ENCODE assay signal across 17 cellular contexts in genomic region chr19:7987084-7987768, GRCh38. TPM values are rescaled to one million over a fixed set of nuclear protein-coding genes. Genes with fewer than 3 reads are reported as not detected.
A peak's percentile ranks its signal among the peaks of the same experiment; 100 is the strongest.
DNase-seq lines count a peak whose midpoint lies in the region; ATAC-seq, FAIRE-seq and TF ChIP-seq lines count a peak whose summit lies in the region.
"Had no signal": no experiment of that assay in that cellular context is flagged by ENCODE, and none has a peak within 500 bp of the region (broad histone marks: within the 10 kb centered on the region; RNA-seq: fewer than 3 reads in every experiment).

No MANE protein-coding gene starts in this region.

- WGBS in H9 (ENCODE audit: extremely low coverage, insufficient read length, low lambda C conversion rate), result no CpG with 5 or more reads among the region's 19 CpGs

- H2BK5ac ChIP-seq in H9 (ENCODE audit: insufficient read length, low read length), result no peak overlapping the region

- no peak overlapping the region for H2AK5ac ChIP-seq in H9 (ENCODE audit: insufficient read length, low read length)

- no peaks in the 10 kb centered on the region for H3K23me2 ChIP-seq in H9 (ENCODE audit: insufficient read length, low read depth, low read length, poor library complexity, severe bottlenecking)

- H3K36me3 ChIP-seq in bronchial epithelial cell (ENCODE audit: control insufficient read depth, insufficient read depth, low read length), result peaks cover 28% of the 10 kb centered on the region
- H3K36me3 ChIP-seq in osteoblast (ENCODE audit: insufficient read depth, low read length), result peaks cover 61% of the 10 kb centered on the region
- H3K36me3 ChIP-seq in colonic mucosa, result peaks cover 9% of the 10 kb centered on the region
- peaks cover 43% of the 10 kb centered on the region for H3K36me3 ChIP-seq in brain microvascular endothelial cell (replicated peaks)

- H3K56ac ChIP-seq in H9 (ENCODE audit: insufficient read length, low read depth, low read length), result no peak overlapping the region

- peaks cover 7 to 31% of the 10 kb centered on the region in 2 donors for H3K4me1 Mint-ChIP-seq in natural killer cell treated with Interleukin-12 subunit alpha and Interleukin-12 subunit beta and Interleukin-15 and Interleukin-18, amount 100 ng/mL, for 72 hours (ENCODE audit: low read depth in 2 of 2)
- H3K4me1 Mint-ChIP-seq in natural killer cell (peaks cover 20 to 27% of the 10 kb centered on the region in 2 donors), H9 (0 out of 4 replicates have a peak, but pooled peaks cover 0 to 2% of the 10 kb centered on the region in 2 experiments)

- intact Hi-C loops in natural killer cell (cut with micrococcal nuclease) (no loop called here), colonic mucosa (cut with DNase I) (no loop called here)

- peak; percentile 44 for DNase-seq in natural killer cell treated with Interleukin-12 subunit alpha and Interleukin-12 subunit beta and Interleukin-15 and Interleukin-18, amount 100 ng/mL, for 72 hours (ENCODE audit: low spot score)
- DNase-seq in natural killer cell (no peak), bronchial epithelial cell (ENCODE audit: low read depth) (no peak), osteoblast (ENCODE audit: insufficient read length, low spot score, missing footprints) (peak; percentile 50), H9 (no peak), colonic mucosa (no peak), cerebellum (ENCODE audit: low spot score) (no peak), brain microvascular endothelial cell (no peak)
- DNase-seq: activated CD4-positive, alpha-beta T cell treated with anti-CD3 and anti-CD28 coated beads for 48 hours; central memory CD4-positive, alpha-beta T cell; effector memory CD8-positive, alpha-beta T cell; midbrain; NCI-H2227 treated with DMSO at 0.1 percent for 48 hours; NK-92 treated with Interleukin-12 subunit alpha and Interleukin-12 subunit beta, amount 100 ng/mL, for 24 hours; stimulated activated CD4-positive, alpha-beta T cell treated with anti-CD3 and anti-CD28 coated beads, Interleukin-4, amount 100 ng/mL, for 4 hours; tibial artery had no signal

- H3T11ph ChIP-seq in H9 (ENCODE audit: low read length), result no peak overlapping the region

- H3K4me3 ChIP-seq in bronchial epithelial cell (ENCODE audit: low read depth, low read length) (no peak overlapping the region), osteoblast (ENCODE audit: insufficient read depth, low read length) (no peak overlapping the region), colonic mucosa (no peak overlapping the region), brain microvascular endothelial cell (ENCODE audit: low read depth, low read length) (no peak overlapping the region)
- H3K4me3 ChIP-seq: tibial artery had no signal

- H3K9ac ChIP-seq in H9 (ENCODE audit: extremely low read depth, insufficient read length, low read length) (no peak overlapping the region), colonic mucosa (ENCODE audit: low read depth in 2 of 2, low read length in 2 of 2) (no peak overlapping the region)

- H3K4me3 Mint-ChIP-seq in natural killer cell treated with Interleukin-12 subunit alpha and Interleukin-12 subunit beta and Interleukin-15 and Interleukin-18, amount 100 ng/mL, for 72 hours, result no peak overlapping the region
- no peak overlapping the region for H3K4me3 Mint-ChIP-seq in natural killer cell
- H3K4me3 Mint-ChIP-seq in H9, result no peak overlapping the region
- H3K4me3 Mint-ChIP-seq: activated naive CD4-positive, alpha-beta T cell treated with anti-CD3 and anti-CD28 coated beads, Interleukin-2, amount 50 U/mL, for 24 hours; effector memory CD8-positive, alpha-beta T cell had no signal

- H3K9me3 ChIP-seq in osteoblast (ENCODE audit: low read depth, low read length) (no peaks in the 10 kb centered on the region), H9 (ENCODE audit: control insufficient read depth, low read depth, low read length) (no peaks in the 10 kb centered on the region), colonic mucosa (no peaks in the 10 kb centered on the region)
- H3K9me3 ChIP-seq: tibial artery had no signal

- H3K9me3 Mint-ChIP-seq in natural killer cell treated with Interleukin-12 subunit alpha and Interleukin-12 subunit beta and Interleukin-15 and Interleukin-18, amount 100 ng/mL, for 72 hours, result no peaks in the 10 kb centered on the region
- H3K9me3 Mint-ChIP-seq in natural killer cell (no peaks in the 10 kb centered on the region), H9 (no peaks in the 10 kb centered on the region)
- H3K9me3 Mint-ChIP-seq: activated naive CD4-positive, alpha-beta T cell treated with anti-CD3 and anti-CD28 coated beads, Interleukin-2, amount 50 U/mL, for 24 hours; effector memory CD8-positive, alpha-beta T cell had no signal

- H3K23ac ChIP-seq in H9 (ENCODE audit: insufficient read length, low read depth, low read length), result no peak overlapping the region

- H3K27ac ChIP-seq in osteoblast (ENCODE audit: low read depth, low read length), result peak overlapping the region; percentile 33
- H3K27ac ChIP-seq in H9 (ENCODE audit: insufficient read length, low read depth, low read length), result no peak overlapping the region
- no peak overlapping the region for H3K27ac ChIP-seq in colonic mucosa
- no peak overlapping the region for H3K27ac ChIP-seq in brain microvascular endothelial cell
- H3K27ac ChIP-seq: tibial artery had no signal

- no peak overlapping the region for H3K14ac ChIP-seq in H9 (ENCODE audit: insufficient read depth, low read length)

- no peak for ATAC-seq in natural killer cell treated with Interleukin-12 subunit alpha and Interleukin-12 subunit beta and Interleukin-15 and Interleukin-18, amount 100 ng/mL, for 72 hours
- no peak for ATAC-seq in natural killer cell
- ATAC-seq: effector memory CD8-positive, alpha-beta T cell had no signal

- H4K5ac ChIP-seq in H9 (ENCODE audit: insufficient read length, low read depth, low read length), result no peak overlapping the region

- in situ Hi-C loops in brain microvascular endothelial cell (cut with HindIII; ENCODE audit: low pct_ligation_motif_present, low sequenced_read_pairs), result no loop called here

- no peak overlapping the region for H3K27ac Mint-ChIP-seq in natural killer cell treated with Interleukin-12 subunit alpha and Interleukin-12 subunit beta and Interleukin-15 and Interleukin-18, amount 100 ng/mL, for 72 hours
- peak overlapping the region in 1 of 2 donors; percentile 49 for H3K27ac Mint-ChIP-seq in natural killer cell
- no peak overlapping the region; a peak in 1 of 7 replicates for H3K27ac Mint-ChIP-seq in H9
- H3K27ac Mint-ChIP-seq: activated naive CD4-positive, alpha-beta T cell treated with anti-CD3 and anti-CD28 coated beads, Interleukin-2, amount 50 U/mL, for 24 hours had no signal

- peaks cover 73% of the 10 kb centered on the region for H4K20me1 ChIP-seq in osteoblast (ENCODE audit: insufficient read depth, low read length)
- peaks cover 3% of the 10 kb centered on the region for H4K20me1 ChIP-seq in H9 (ENCODE audit: control insufficient read depth, insufficient read depth, insufficient read length)

- no peak overlapping the region for H4K8ac ChIP-seq in H9 (replicated peaks; ENCODE audit: insufficient read length, low read depth, low read length)

- H3K27me3 Mint-ChIP-seq in natural killer cell treated with Interleukin-12 subunit alpha and Interleukin-12 subunit beta and Interleukin-15 and Interleukin-18, amount 100 ng/mL, for 72 hours, result no peaks in the 10 kb centered on the region
- H3K27me3 Mint-ChIP-seq in natural killer cell (ENCODE audit: low read depth in 2 of 2) (no peaks in the 10 kb centered on the region), H9 (ENCODE audit: low read depth) (no peaks in the 10 kb centered on the region)
- H3K27me3 Mint-ChIP-seq: activated naive CD4-positive, alpha-beta T cell treated with anti-CD3 and anti-CD28 coated beads, Interleukin-2, amount 50 U/mL, for 24 hours; effector memory CD8-positive, alpha-beta T cell had no signal

- H3K27me3 ChIP-seq in bronchial epithelial cell (ENCODE audit: control insufficient read depth, insufficient read depth, low read length) (no peaks in the 10 kb centered on the region), osteoblast (ENCODE audit: insufficient read depth, low read length) (no peaks in the 10 kb centered on the region), H9 (ENCODE audit: insufficient read depth, low read length) (no peaks in the 10 kb centered on the region), colonic mucosa (no peaks in the 10 kb centered on the region), brain microvascular endothelial cell (replicated peaks) (no peaks in the 10 kb centered on the region)
- H3K27me3 ChIP-seq: tibial artery had no signal

- no peak overlapping the region for H3K4ac ChIP-seq in H9 (ENCODE audit: low read depth, low read length)

- H2BK120ac ChIP-seq in H9 (ENCODE audit: low read depth, low read length, poor library complexity, severe bottlenecking), result no peak overlapping the region

- TF ChIP-seq CTCF in natural killer cell (IDR thresholded peaks at IDR 0.05) (no peak), bronchial epithelial cell (IDR thresholded peaks at IDR 0.05; ENCODE audit: insufficient read depth, low read length, severe bottlenecking) (no peak), osteoblast (IDR thresholded peaks at IDR 0.05; ENCODE audit: extremely low read depth, low read depth, low read length) (no peak), H9 (conservative IDR thresholded peaks at IDR 0.05) (no peak), colonic mucosa (IDR thresholded peaks at IDR 0.05) (no peak), brain microvascular endothelial cell (IDR thresholded peaks at IDR 0.05; ENCODE audit: low read depth, low read length, missing control alignments) (no peak)

- peaks cover 12% of the 10 kb centered on the region for H3K36me3 Mint-ChIP-seq in natural killer cell treated with Interleukin-12 subunit alpha and Interleukin-12 subunit beta and Interleukin-15 and Interleukin-18, amount 100 ng/mL, for 72 hours
- H3K36me3 Mint-ChIP-seq in natural killer cell, result no peaks in the 10 kb centered on the region
- peaks cover 54 to 88% (median 79%) of the 10 kb centered on the region in 3 experiments for H3K36me3 Mint-ChIP-seq in H9 (ENCODE audit: insufficient read depth in 1 of 3, low read depth in 3 of 3)

- peak; percentile 89 for FAIRE-seq in bronchial epithelial cell (lab: Jason Lieb, UNC)

- H2BK15ac ChIP-seq in H9 (ENCODE audit: low read depth, low read length), result no peak overlapping the region

- no peak overlapping the region for H2AFZ ChIP-seq in osteoblast (ENCODE audit: low read length)
- no peak overlapping the region for H2AFZ ChIP-seq in H9 (ENCODE audit: low read length)

- H2BK20ac ChIP-seq in H9 (ENCODE audit: low read depth, low read length, poor library complexity, severe bottlenecking), result no peak overlapping the region

- H3K4me2 ChIP-seq in osteoblast (ENCODE audit: insufficient read depth, low read length) (no peak overlapping the region), H9 (ENCODE audit: insufficient read depth, insufficient read length, low read length) (no peak overlapping the region)

- H3K4me1 ChIP-seq in osteoblast (ENCODE audit: insufficient read depth, low read length) (peaks cover 16% of the 10 kb centered on the region), H9 (ENCODE audit: insufficient read depth, low read length) (no peaks in the 10 kb centered on the region), colonic mucosa (no peaks in the 10 kb centered on the region)

- H3K18ac ChIP-seq in H9 (ENCODE audit: insufficient read length, low read depth, low read length), result no peak overlapping the region

- no peak overlapping the region for H2BK12ac ChIP-seq in H9 (ENCODE audit: insufficient read length, low read depth, low read length)

- no peak overlapping the region for H4K91ac ChIP-seq in H9 (ENCODE audit: insufficient read length, low read depth, low read length)

- H3K79me2 ChIP-seq in osteoblast (ENCODE audit: insufficient read depth, low read length), result peaks cover 90% of the 10 kb centered on the region
- no peaks in the 10 kb centered on the region; the same call in 1 of the 2 replicates for H3K79me2 ChIP-seq in H9 (ENCODE audit: insufficient read depth, low read length)

- peaks cover 11% of the 10 kb centered on the region for H3K79me1 ChIP-seq in H9 (ENCODE audit: insufficient read depth, low read depth, low read length, poor library complexity, severe bottlenecking)

RNA-seq across cellular contexts. Expression of gene ELAVL1, which starts 18.2 kb away (rescaled TPM):
- 100 to 1,000 TPM; 124 to 137 TPM for total RNA-seq in natural killer cell treated with Interleukin-12 subunit alpha and Interleukin-12 subunit beta and Interleukin-15 and Interleukin-18, amount 100 ng/mL, for 72 hours
- total RNA-seq in natural killer cell, result 10 to 100 TPM; 36.9 to 43.9 (median 43.8) TPM
- 26.5 and 37.4 TPM in 2 replicates for total RNA-seq in bronchial epithelial cell
- total RNA-seq in osteoblast, result 23.0 and 25.7 TPM in 2 replicates
- total RNA-seq in H9 (2021), result 147 and 149 TPM in 2 replicates
- 100 to 1,000 TPM in 1 of 2 donors, 10 to 100 TPM in 1; 65.8 to 116 TPM for total RNA-seq in colonic mucosa
- total RNA-seq in cerebellum, result 20.2 TPM

RNA-seq across cellular contexts. Expression of gene TIMM44, which starts 43.8 kb away (rescaled TPM):
- 100 to 1,000 TPM in 1 of 2 donors, 10 to 100 TPM in 1; 76.0 to 126 TPM for total RNA-seq in natural killer cell treated with Interleukin-12 subunit alpha and Interleukin-12 subunit beta and Interleukin-15 and Interleukin-18, amount 100 ng/mL, for 72 hours
- total RNA-seq in natural killer cell (100 to 1,000 TPM in 1 of 3 donors, 10 to 100 TPM in 2; 83.3 to 116 (median 89.4) TPM), bronchial epithelial cell (96.1 and 146 TPM in 2 replicates), osteoblast (52.5 and 55.4 TPM in 2 replicates), H9 (2021) (114 and 122 TPM in 2 replicates), colonic mucosa (100 to 1,000 TPM in 1 of 2 donors, 10 to 100 TPM in 1; 50.8 to 118 TPM), cerebellum (36.4 TPM)

Comparison
In these comparisons a context has a peak if more than half of its experiments do, and no peak if none do; other contexts are left out.
1. DNase-seq: peak in natural killer cell treated with Interleukin-12 subunit alpha and Interleukin-12 subunit beta and Interleukin-15 and Interleukin-18, amount 100 ng/mL, for 72 hours (single experiment) and osteoblast (single experiment); none in natural killer cell (single experiment), bronchial epithelial cell (single experiment), H9 (single experiment), colonic mucosa (single experiment), cerebellum (single experiment) and brain microvascular endothelial cell (single experiment).